8 cellular contexts compared by ENCODE assay signal in genomic region chr7:157432541-157432956, GRCh38.
DNase-seq lines count a peak whose midpoint lies in the region; ATAC-seq and TF ChIP-seq lines count a peak whose summit lies in the region.

No MANE protein-coding gene starts in this region.

- TF ChIP-seq CTCF in stomach (IDR thresholded peaks at IDR 0.05) = no peak

- H3K9me3 ChIP-seq in stomach = no peaks in the 10 kb centered on the region

- 9 to 19% (median 14%) methylated on average over 17 of the region's 17 CpGs for WGBS in stomach, 5 donors

- H3K9me3 Mint-ChIP-seq in activated naive CD4-positive, alpha-beta T cell treated with anti-CD3 and anti-CD28 coated beads, Interleukin-2, amount 50 U/mL, for 72 hours = no peaks in the 10 kb centered on the region

- intact Hi-C loops in stomach (cut with DNase I; ENCODE audit: low total_unique reads) = no loop called here

- TF ChIP-seq POLR2A in stomach (IDR thresholded peaks at IDR 0.05) = no peak

- no peak overlapping the region for H3K27ac Mint-ChIP-seq in activated naive CD4-positive, alpha-beta T cell treated with anti-CD3 and anti-CD28 coated beads, Interleukin-2, amount 50 U/mL, for 72 hours

- ATAC-seq in GM18868 (IDR thresholded peaks at IDR 0.05; ENCODE audit: unreplicated experiment) = peak; percentile 24
- peak; percentile 29 to 51 for ATAC-seq in activated naive CD4-positive, alpha-beta T cell treated with anti-CD3 and anti-CD28 coated beads, Interleukin-2, amount 50 U/mL, for 72 hours

- no peak overlapping the region for H3K27ac ChIP-seq in stomach

- H3K27me3 ChIP-seq in stomach = peaks cover 0 to 13% (median 0%) of the 10 kb centered on the region in 3 donors

- TF ChIP-seq EP300 in stomach (IDR thresholded peaks at IDR 0.05) = no peak

- H3K4me1 ChIP-seq in stomach = peaks cover 8 to 12% (median 9%) of the 10 kb centered on the region in 4 donors

- no peaks in the 10 kb centered on the region for H3K36me3 Mint-ChIP-seq in activated naive CD4-positive, alpha-beta T cell treated with anti-CD3 and anti-CD28 coated beads, Interleukin-2, amount 50 U/mL, for 72 hours

- DNase-seq in AG08396 (ENCODE audit: low spot score) = peak; percentile 87
- peak; percentile 87 for DNase-seq in NCI-H226
- DNase-seq in activated naive CD4-positive, alpha-beta T cell treated with anti-CD3 and anti-CD28 coated beads, Interleukin-2, amount 50 U/mL, for 72 hours (ENCODE audit: low spot score in 2 of 2) = no peak
- peak; percentile 76 for DNase-seq in iPS-NIHi7 (ENCODE audit: extremely low spot score)
- DNase-seq in stomach = peak; percentile 24
- no peak for DNase-seq in effector CD8-positive, alpha-beta T cell (lab: John Stamatoyannopoulos, UW)
- no peak for DNase-seq in D341Med (ENCODE audit: low spot score)

- H3K4me3 ChIP-seq in stomach = peak overlapping the region in 3 of 4 donors; percentile 5 to 13 (median 10)

- no peaks in the 10 kb centered on the region for H3K36me3 ChIP-seq in stomach

Comparison
In these comparisons a context has a peak if more than half of its experiments do, and no peak if none do; other contexts are left out.
1. DNase-seq: peak in AG08396 (single experiment), NCI-H226 (single experiment), iPS-NIHi7 (single experiment) and stomach (single experiment); none in activated naive CD4-positive, alpha-beta T cell treated with anti-CD3 and anti-CD28 coated beads, Interleukin-2, amount 50 U/mL, for 72 hours (0 of 2), effector CD8-positive, alpha-beta T cell (single experiment) and D341Med (single experiment).